Comparison of ENCODE assay signal across 9 cellular contexts in the genomic region with DNA sequence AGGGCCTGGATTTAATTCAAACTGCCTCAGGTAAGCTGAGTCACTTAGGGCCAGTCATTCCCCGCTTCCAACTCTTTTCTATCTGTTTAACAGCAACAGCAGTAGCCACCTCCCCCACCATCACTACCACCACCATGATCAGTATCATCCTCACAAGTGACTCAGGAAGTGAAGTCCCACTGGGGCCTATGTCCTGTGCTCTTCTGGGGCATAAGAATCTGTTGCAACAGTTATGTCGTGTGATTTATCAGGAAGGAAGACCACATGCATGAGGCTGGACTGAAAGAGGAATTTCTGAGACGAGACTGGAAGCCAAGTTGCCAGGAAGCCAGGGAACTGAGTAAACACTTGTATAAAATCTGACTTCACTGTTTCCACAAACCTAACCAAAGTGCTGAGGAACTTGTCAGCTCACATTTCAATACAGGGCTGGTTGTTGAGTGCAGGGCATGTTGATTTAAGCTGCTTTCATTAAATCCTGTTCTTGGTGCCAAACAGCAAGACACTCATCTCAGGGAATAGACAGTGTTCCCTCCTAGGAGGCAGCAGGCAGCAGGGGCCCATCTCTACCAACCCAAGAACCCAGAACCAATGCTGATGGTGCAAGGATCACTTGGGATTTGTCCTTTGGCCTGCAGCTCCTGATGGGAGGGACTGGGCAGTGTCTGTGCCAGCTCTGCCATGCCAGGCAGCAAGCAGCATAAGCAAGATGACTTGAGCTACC.
DNase-seq lines count a peak whose midpoint lies in the region; ATAC-seq and TF ChIP-seq lines count a peak whose summit lies in the region.
"Had no signal": no experiment of that assay in that cellular context is flagged by ENCODE, and none has a peak within 500 bp of the region (broad histone marks: within the 10 kb centered on the region; RNA-seq: fewer than 3 reads in every experiment).

No MANE protein-coding gene starts in this region.

- 0 to 1% methylated on average over 3 of the region's 3 CpGs for WGBS in aorta, 2 donors

- H3K27me3 ChIP-seq in aorta (ENCODE audit: control insufficient read depth in 1 of 2, insufficient read depth in 2 of 2, low read length in 1 of 2), result no peaks in the 10 kb centered on the region

- H3K27ac ChIP-seq in aorta (ENCODE audit: low read depth in 1 of 2, low read length in 2 of 2), result peak overlapping the region in 1 of 2 donors; percentile 69

- H3K36me3 ChIP-seq in aorta (ENCODE audit: control insufficient read depth in 1 of 2, insufficient read depth in 2 of 2, low read length in 1 of 2), result no peaks in the 10 kb centered on the region

- intact Hi-C loops in Right ventricle myocardium inferior (cut with DNase I) (loop anchor here (5.0 kb wide), 1 partner anchor 151 kb away; no protein-coding TSS in a partner anchor), cardiac septum (cut with DNase I) (no loop called here), aorta (cut with DNase I) (loop anchor here in 1 of 2 donors (10.0 kb wide), 1 partner anchor 293 kb away; no protein-coding TSS in a partner anchor)

- no peak overlapping the region for H3K4me3 ChIP-seq in cardiac fibroblast (replicated peaks in 1 of 2; ENCODE audit: low read depth in 2 of 2, low read length in 2 of 2)
- no peak overlapping the region for H3K4me3 ChIP-seq in aorta (ENCODE audit: low read length in 2 of 2)

- DNase-seq in Right ventricle myocardium inferior (ENCODE audit: missing footprints) (no peak), cardiac septum (ENCODE audit: low spot score) (no peak), cardiac fibroblast (ENCODE audit: low read depth in 2 of 2) (peak; percentile 94 to 96), medulla oblongata (ENCODE audit: extremely low spot score) (peak; percentile 74), aorta (peak in 1 of 2 donors; percentile 77), A172 (ENCODE audit: low spot score) (no peak)
- no peak for DNase-seq in activated effector memory CD4-positive, alpha-beta T cell treated with Interleukin-2 at 50 U/mL for 16 hours
- DNase-seq: AML-193 had no signal

- ATAC-seq in Right ventricle myocardium inferior (peak; percentile 41), aorta (ENCODE audit: low FRiP score) (peak; percentile 76), GM18519 (IDR thresholded peaks at IDR 0.05; ENCODE audit: low FRiP score, unreplicated experiment) (no peak)

- H3K9me3 ChIP-seq in aorta (ENCODE audit: control insufficient read depth, low read length), result no peaks in the 10 kb centered on the region

- TF ChIP-seq CTCF in cardiac fibroblast (IDR thresholded peaks at IDR 0.05; ENCODE audit: low read depth, low read length), result no peak

- peaks cover 0 to 6% of the 10 kb centered on the region in 2 donors for H3K4me1 ChIP-seq in aorta (ENCODE audit: control insufficient read depth in 1 of 2, insufficient read depth in 2 of 2, low read length in 2 of 2)

Comparison
In these comparisons a context has a peak if more than half of its experiments do, and no peak if none do; other contexts are left out.
1. DNase-seq: peak in cardiac fibroblast (2 of 2) and medulla oblongata (single experiment); none in Right ventricle myocardium inferior (single experiment), cardiac septum (single experiment), activated effector memory CD4-positive, alpha-beta T cell treated with Interleukin-2 at 50 U/mL for 16 hours (single experiment) and A172 (single experiment).